In genomic region chr1:201695607-201696006, GRCh38 we compare ENCODE assay signal across 16 cellular contexts.
DNase-seq lines count a peak whose midpoint lies in the region; ATAC-seq and TF ChIP-seq lines count a peak whose summit lies in the region.
"Had no signal": no experiment of that assay in that cellular context is flagged by ENCODE, and none has a peak within 500 bp of the region (broad histone marks: within the 10 kb centered on the region; RNA-seq: fewer than 3 reads in every experiment).

No MANE protein-coding gene starts in this region.

- no peaks in the 10 kb centered on the region for H3K9me3 ChIP-seq in SJSA1 (replicated peaks)
- no peaks in the 10 kb centered on the region for H3K9me3 ChIP-seq in gastroesophageal sphincter
- no peaks in the 10 kb centered on the region for H3K9me3 ChIP-seq in neuronal stem cell (replicated peaks in 1 of 2; ENCODE audit: control insufficient read depth in 2 of 2, insufficient read depth in 1 of 2, low read depth in 1 of 2, low read length in 2 of 2)
- H3K9me3 ChIP-seq in tibial artery = no peaks in the 10 kb centered on the region
- H3K9me3 ChIP-seq: tibial nerve had no signal

- H2BK12ac ChIP-seq in neuronal stem cell (ENCODE audit: low read length) = peak overlapping the region; percentile 77

- H3K4me3 ChIP-seq in SJSA1 (no peak overlapping the region), gastroesophageal sphincter (no peak overlapping the region), neuronal stem cell (ENCODE audit: low read length in 2 of 2) (no peak overlapping the region), tibial artery (no peak overlapping the region)
- H3K4me3 ChIP-seq: tibial nerve had no signal

- no peak for DNase-seq in SJSA1 (ENCODE audit: low read depth in 1 of 2, low spot score in 2 of 2)
- no peak for DNase-seq in neuronal stem cell (ENCODE audit: low spot score)
- DNase-seq in tibial artery = no peak
- no peak for DNase-seq in erythroblast (lab: John Stamatoyannopoulos, UW)
- no peak for DNase-seq in NOMO-1 (lab: John Stamatoyannopoulos, UW; ENCODE audit: unreplicated experiment in 2 of 2)
- no peak for DNase-seq in nucleus accumbens (lab: John Stamatoyannopoulos, UW)
- DNase-seq: activated CD4-positive, alpha-beta T cell treated with anti-CD3 and anti-CD28 coated beads for 48 hours; activated naive CD4-positive, alpha-beta T cell treated with Interleukin-2 at 50 U/mL for 16 hours; mammary epithelial cell; NCI-H1930; NCI-H510A treated with DMSO at 0.1 percent for 48 hours; stimulated activated CD4-positive, alpha-beta T cell treated with anti-CD3 and anti-CD28 coated beads, Interleukin-2, amount 100 ng/mL, for 48 hours had no signal

- no peak overlapping the region for H2BK120ac ChIP-seq in neuronal stem cell (ENCODE audit: low read depth, low read length)

- H3K4me1 ChIP-seq in SJSA1 (replicated peaks) = peaks cover 27% of the 10 kb centered on the region
- peaks cover 0 to 52% (median 22%) of the 10 kb centered on the region in 3 donors for H3K4me1 ChIP-seq in gastroesophageal sphincter
- peaks cover 28 to 32% of the 10 kb centered on the region in 2 donors for H3K4me1 ChIP-seq in neuronal stem cell (ENCODE audit: control insufficient read depth in 2 of 2, insufficient read depth in 1 of 2, low read depth in 1 of 2, low read length in 2 of 2)
- H3K4me1 ChIP-seq in tibial artery = peaks cover 0 to 39% (median 23%) of the 10 kb centered on the region in 4 donors

- no peak overlapping the region for H2AFZ ChIP-seq in neuronal stem cell (ENCODE audit: low read length)

- H4K8ac ChIP-seq in neuronal stem cell (ENCODE audit: low read depth, low read length) = no peak overlapping the region

- peak overlapping the region; percentile 31 for H3K4ac ChIP-seq in neuronal stem cell (ENCODE audit: low read length)

- intact Hi-C loops in tibial artery (cut with DNase I; ENCODE audit: low total_unique reads) = no loop called here

- no peaks in the 10 kb centered on the region for H3K36me3 ChIP-seq in SJSA1
- no peaks in the 10 kb centered on the region for H3K36me3 ChIP-seq in gastroesophageal sphincter
- no peaks in the 10 kb centered on the region for H3K36me3 ChIP-seq in neuronal stem cell (replicated peaks in 1 of 2; ENCODE audit: control insufficient read depth in 2 of 2, insufficient read depth in 2 of 2, low read length in 2 of 2)
- no peaks in the 10 kb centered on the region for H3K36me3 ChIP-seq in tibial artery
- H3K36me3 ChIP-seq: tibial nerve had no signal

- no peak overlapping the region for H3K4me2 ChIP-seq in neuronal stem cell (ENCODE audit: insufficient read depth, low read length, poor library complexity, severe bottlenecking)

- TF ChIP-seq POLR2A in gastroesophageal sphincter (IDR thresholded peaks at IDR 0.05) (no peak), erythroblast (IDR thresholded peaks at IDR 0.05; ENCODE audit: low read length) (no peak)

- peak overlapping the region; percentile 47 for H3K27ac ChIP-seq in SJSA1
- peak overlapping the region in 3 of 4 donors; percentile 51 to 66 (median 52) for H3K27ac ChIP-seq in gastroesophageal sphincter
- no peak overlapping the region for H3K27ac ChIP-seq in neuronal stem cell (replicated peaks; ENCODE audit: low read length)
- H3K27ac ChIP-seq in tibial artery = peak overlapping the region; percentile 9 to 46

- no peak overlapping the region for H3K23ac ChIP-seq in neuronal stem cell (ENCODE audit: low read depth, low read length, poor library complexity)

- H3K9ac ChIP-seq in neuronal stem cell (ENCODE audit: low read depth, low read length, poor library complexity) = no peak overlapping the region

- H2BK15ac ChIP-seq in neuronal stem cell (ENCODE audit: low read length) = peak overlapping the region; percentile 64

- no peak overlapping the region for H2BK5ac ChIP-seq in neuronal stem cell (ENCODE audit: low read length)

- no peak overlapping the region for H4K91ac ChIP-seq in neuronal stem cell (ENCODE audit: low read depth, low read length, poor library complexity)

- WGBS in gastroesophageal sphincter (ENCODE audit: low coverage in 1 of 2), 2 donors = 83 to 90% methylated on average over 2 of the region's 6 CpGs
- WGBS in neuronal stem cell (ENCODE audit: extremely low coverage in 2 of 2, insufficient read length in 2 of 2, insufficient replicate concordance in 1 of 2), 2 donors = no CpG with 5 or more reads among the region's 6 CpGs

- TF ChIP-seq EP300 in gastroesophageal sphincter (IDR thresholded peaks at IDR 0.05) = no peak

- TF ChIP-seq CTCF in gastroesophageal sphincter (IDR thresholded peaks at IDR 0.05) (no peak), tibial artery (IDR thresholded peaks at IDR 0.05) (no peak)

- no peaks in the 10 kb centered on the region for H3K79me1 ChIP-seq in neuronal stem cell (ENCODE audit: low read depth, low read length)

- H3K18ac ChIP-seq in neuronal stem cell (ENCODE audit: low read length) = peak overlapping the region; percentile 77

- H2AK5ac ChIP-seq in neuronal stem cell (ENCODE audit: low read depth, low read length) = peak overlapping the region; percentile 65

- no peak overlapping the region for H3K14ac ChIP-seq in neuronal stem cell (ENCODE audit: low read length)

- ATAC-seq in gastroesophageal sphincter (no peak), HG02852 (IDR thresholded peaks at IDR 0.05; ENCODE audit: unreplicated experiment) (no peak)
- ATAC-seq: natural killer cell treated with Interleukin-12 subunit alpha and Interleukin-12 subunit beta and Interleukin-15 and Interleukin-18, amount 100 ng/mL, for 72 hours had no signal

- H3K27me3 ChIP-seq in SJSA1 (replicated peaks) (no peaks in the 10 kb centered on the region), gastroesophageal sphincter (no peaks in the 10 kb centered on the region), neuronal stem cell (ENCODE audit: control insufficient read depth in 3 of 3, insufficient read depth in 3 of 3, low read depth in 1 of 3, low read length in 3 of 3) (no peaks in the 10 kb centered on the region), tibial artery (no peaks in the 10 kb centered on the region)
- H3K27me3 ChIP-seq: tibial nerve had no signal
